ENCODE assay signal across 9 cellular contexts in the genomic region with DNA sequence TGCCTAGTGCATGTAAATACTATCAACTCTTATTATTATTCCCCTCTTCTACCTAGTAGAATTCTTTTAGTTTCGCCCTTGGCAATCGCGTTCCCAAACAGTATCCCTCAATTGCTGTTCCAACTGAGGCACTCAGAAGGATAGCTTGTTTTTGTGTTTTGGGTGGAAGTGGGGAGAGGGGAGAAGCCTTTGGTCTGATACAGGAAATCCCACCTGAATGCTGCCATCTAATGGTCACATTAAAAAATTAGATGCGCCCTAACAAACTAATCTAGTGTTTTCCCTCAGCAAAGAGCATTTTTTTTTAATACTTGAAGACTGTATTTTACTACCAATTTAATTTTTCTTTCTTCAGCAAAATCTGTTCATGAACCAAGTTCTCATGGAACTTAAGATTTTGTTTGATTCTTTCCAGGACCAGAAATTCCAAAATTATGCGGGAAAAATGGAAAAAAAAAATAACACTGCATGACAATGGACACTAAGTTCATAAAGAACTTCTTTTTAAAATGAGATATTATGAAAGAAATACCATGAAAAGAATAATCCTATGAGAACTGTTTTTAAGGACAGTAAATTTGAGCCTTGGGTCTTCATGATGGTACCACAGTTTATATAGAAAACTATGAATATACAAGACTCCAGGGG. TPM values are rescaled to one million over a fixed set of nuclear protein-coding genes. Genes with fewer than 3 reads are reported as not detected.
DNase-seq lines count a peak whose midpoint lies in the region; ATAC-seq and TF ChIP-seq lines count a peak whose summit lies in the region.
"Had no signal": no experiment of that assay in that cellular context is flagged by ENCODE, and none has a peak within 500 bp of the region (broad histone marks: within the 10 kb centered on the region; RNA-seq: fewer than 3 reads in every experiment).

No MANE protein-coding gene starts in this region.

- 0 out of 2 replicates have a peak overlapping the region, but pooled peaks have one; percentile 48 for H3K27ac Mint-ChIP-seq in WTC11
- H3K27ac Mint-ChIP-seq: naive thymus-derived CD4-positive, alpha-beta T cell had no signal

- CTCF ChIA-PET in WTC11 (lab: Charles Lee): interaction anchor here (0.8 to 1.9 kb wide), 18 partner anchors 9 to 227 kb away, joined by 3 to 7 read pairs (median 4); no protein-coding TSS in a partner anchor

- H3K36me3 Mint-ChIP-seq in WTC11: peaks cover 29% of the 10 kb centered on the region
- H3K36me3 Mint-ChIP-seq: naive thymus-derived CD4-positive, alpha-beta T cell had no signal

- no peaks in the 10 kb centered on the region for H3K27me3 Mint-ChIP-seq in WTC11 (ENCODE audit: low read depth)

- H3K4me1 Mint-ChIP-seq in WTC11: peaks cover 12% of the 10 kb centered on the region

- POLR2A ChIA-PET in WTC11 (lab: Charles Lee): interaction anchor here (1.1 kb wide), 1 partner anchor 10 kb away, joined by 4 read pairs; no protein-coding TSS in a partner anchor

- TF ChIP-seq CTCF in WTC11 (IDR thresholded peaks at IDR 0.05) (peak; percentile 26; the same call in 1 of the 2 replicates), kidney epithelial cell (IDR thresholded peaks at IDR 0.05; ENCODE audit: insufficient read depth, low read length, poor library complexity, severe bottlenecking) (peak; percentile 50)

- H3K4me3 ChIP-seq in kidney epithelial cell (ENCODE audit: low read depth, low read length): no peak overlapping the region

- ATAC-seq in WTC11 (peak; percentile 64), HG02884 (IDR thresholded peaks at IDR 0.05; ENCODE audit: unreplicated experiment) (no peak), HG02970 (IDR thresholded peaks at IDR 0.05; ENCODE audit: low FRiP score, unreplicated experiment) (no peak)
- ATAC-seq: naive thymus-derived CD4-positive, alpha-beta T cell had no signal

- no peaks in the 10 kb centered on the region for H3K9me3 Mint-ChIP-seq in WTC11
- H3K9me3 Mint-ChIP-seq: naive thymus-derived CD4-positive, alpha-beta T cell had no signal

- no peaks in the 10 kb centered on the region for H3K36me3 ChIP-seq in kidney epithelial cell (ENCODE audit: control insufficient read depth, insufficient read depth, low read length)

- DNase-seq in ELR (ENCODE audit: low read depth) (peak; percentile 53), LHCN-M2 (ENCODE audit: low read depth) (peak; percentile 29), WTC11 (ENCODE audit: low spot score) (no peak), kidney epithelial cell (ENCODE audit: low read depth) (no peak), T-helper 9 cell (no peak), NCI-H1436 treated with DMSO at 0.1 percent for 48 hours (lab: John Stamatoyannopoulos, UW) (no peak)

- H3K27me3 ChIP-seq in kidney epithelial cell (ENCODE audit: control insufficient read depth, insufficient read depth, low read length): no peaks in the 10 kb centered on the region

- no peak overlapping the region for H3K4me3 Mint-ChIP-seq in WTC11
- H3K4me3 Mint-ChIP-seq: naive thymus-derived CD4-positive, alpha-beta T cell had no signal

TF ChIP-seq in WTC11, 78 proteins besides CTCF, POLR2A, EP300 and RAD21 (continues in another document):
- TF ChIP-seq, protein P1, sequence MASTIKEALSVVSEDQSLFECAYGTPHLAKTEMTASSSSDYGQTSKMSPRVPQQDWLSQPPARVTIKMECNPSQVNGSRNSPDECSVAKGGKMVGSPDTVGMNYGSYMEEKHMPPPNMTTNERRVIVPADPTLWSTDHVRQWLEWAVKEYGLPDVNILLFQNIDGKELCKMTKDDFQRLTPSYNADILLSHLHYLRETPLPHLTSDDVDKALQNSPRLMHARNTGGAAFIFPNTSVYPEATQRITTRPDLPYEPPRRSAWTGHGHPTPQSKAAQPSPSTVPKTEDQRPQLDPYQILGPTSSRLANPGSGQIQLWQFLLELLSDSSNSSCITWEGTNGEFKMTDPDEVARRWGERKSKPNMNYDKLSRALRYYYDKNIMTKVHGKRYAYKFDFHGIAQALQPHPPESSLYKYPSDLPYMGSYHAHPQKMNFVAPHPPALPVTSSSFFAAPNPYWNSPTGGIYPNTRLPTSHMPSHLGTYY (CRISPR knock-in tag; IDR thresholded peaks at IDR 0.05): no peak
- TF ChIP-seq FOXK1 (CRISPR knock-in tag; IDR thresholded peaks at IDR 0.05): no peak
- TF ChIP-seq, protein P2, sequence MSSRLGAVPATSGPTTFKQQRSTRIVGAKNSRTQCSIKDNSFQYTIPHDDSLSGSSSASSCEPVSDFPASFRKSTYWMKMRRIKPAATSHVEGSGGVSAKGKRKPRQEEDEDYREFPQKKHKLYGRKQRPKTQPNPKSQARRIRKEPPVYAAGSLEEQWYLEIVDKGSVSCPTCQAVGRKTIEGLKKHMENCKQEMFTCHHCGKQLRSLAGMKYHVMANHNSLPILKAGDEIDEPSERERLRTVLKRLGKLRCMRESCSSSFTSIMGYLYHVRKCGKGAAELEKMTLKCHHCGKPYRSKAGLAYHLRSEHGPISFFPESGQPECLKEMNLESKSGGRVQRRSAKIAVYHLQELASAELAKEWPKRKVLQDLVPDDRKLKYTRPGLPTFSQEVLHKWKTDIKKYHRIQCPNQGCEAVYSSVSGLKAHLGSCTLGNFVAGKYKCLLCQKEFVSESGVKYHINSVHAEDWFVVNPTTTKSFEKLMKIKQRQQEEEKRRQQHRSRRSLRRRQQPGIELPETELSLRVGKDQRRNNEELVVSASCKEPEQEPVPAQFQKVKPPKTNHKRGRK (CRISPR knock-in tag; IDR thresholded peaks at IDR 0.05; ENCODE audit: borderline replicate concordance): no peak
- TF ChIP-seq, protein P3, sequence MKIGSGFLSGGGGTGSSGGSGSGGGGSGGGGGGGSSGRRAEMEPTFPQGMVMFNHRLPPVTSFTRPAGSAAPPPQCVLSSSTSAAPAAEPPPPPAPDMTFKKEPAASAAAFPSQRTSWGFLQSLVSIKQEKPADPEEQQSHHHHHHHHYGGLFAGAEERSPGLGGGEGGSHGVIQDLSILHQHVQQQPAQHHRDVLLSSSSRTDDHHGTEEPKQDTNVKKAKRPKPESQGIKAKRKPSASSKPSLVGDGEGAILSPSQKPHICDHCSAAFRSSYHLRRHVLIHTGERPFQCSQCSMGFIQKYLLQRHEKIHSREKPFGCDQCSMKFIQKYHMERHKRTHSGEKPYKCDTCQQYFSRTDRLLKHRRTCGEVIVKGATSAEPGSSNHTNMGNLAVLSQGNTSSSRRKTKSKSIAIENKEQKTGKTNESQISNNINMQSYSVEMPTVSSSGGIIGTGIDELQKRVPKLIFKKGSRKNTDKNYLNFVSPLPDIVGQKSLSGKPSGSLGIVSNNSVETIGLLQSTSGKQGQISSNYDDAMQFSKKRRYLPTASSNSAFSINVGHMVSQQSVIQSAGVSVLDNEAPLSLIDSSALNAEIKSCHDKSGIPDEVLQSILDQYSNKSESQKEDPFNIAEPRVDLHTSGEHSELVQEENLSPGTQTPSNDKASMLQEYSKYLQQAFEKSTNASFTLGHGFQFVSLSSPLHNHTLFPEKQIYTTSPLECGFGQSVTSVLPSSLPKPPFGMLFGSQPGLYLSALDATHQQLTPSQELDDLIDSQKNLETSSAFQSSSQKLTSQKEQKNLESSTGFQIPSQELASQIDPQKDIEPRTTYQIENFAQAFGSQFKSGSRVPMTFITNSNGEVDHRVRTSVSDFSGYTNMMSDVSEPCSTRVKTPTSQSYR (CRISPR knock-in tag; IDR thresholded peaks at IDR 0.05): no peak
- TF ChIP-seq NFYB (CRISPR knock-in tag; conservative IDR thresholded peaks at IDR 0.05; ENCODE audit: low read depth): no peak
- TF ChIP-seq, protein P4, sequence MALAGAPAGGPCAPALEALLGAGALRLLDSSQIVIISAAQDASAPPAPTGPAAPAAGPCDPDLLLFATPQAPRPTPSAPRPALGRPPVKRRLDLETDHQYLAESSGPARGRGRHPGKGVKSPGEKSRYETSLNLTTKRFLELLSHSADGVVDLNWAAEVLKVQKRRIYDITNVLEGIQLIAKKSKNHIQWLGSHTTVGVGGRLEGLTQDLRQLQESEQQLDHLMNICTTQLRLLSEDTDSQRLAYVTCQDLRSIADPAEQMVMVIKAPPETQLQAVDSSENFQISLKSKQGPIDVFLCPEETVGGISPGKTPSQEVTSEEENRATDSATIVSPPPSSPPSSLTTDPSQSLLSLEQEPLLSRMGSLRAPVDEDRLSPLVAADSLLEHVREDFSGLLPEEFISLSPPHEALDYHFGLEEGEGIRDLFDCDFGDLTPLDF (CRISPR knock-in tag; IDR thresholded peaks at IDR 0.05): no peak
- TF ChIP-seq SMAD3 (CRISPR knock-in tag; IDR thresholded peaks at IDR 0.05; ENCODE audit: borderline replicate concordance): no peak
- TF ChIP-seq, protein P5, sequence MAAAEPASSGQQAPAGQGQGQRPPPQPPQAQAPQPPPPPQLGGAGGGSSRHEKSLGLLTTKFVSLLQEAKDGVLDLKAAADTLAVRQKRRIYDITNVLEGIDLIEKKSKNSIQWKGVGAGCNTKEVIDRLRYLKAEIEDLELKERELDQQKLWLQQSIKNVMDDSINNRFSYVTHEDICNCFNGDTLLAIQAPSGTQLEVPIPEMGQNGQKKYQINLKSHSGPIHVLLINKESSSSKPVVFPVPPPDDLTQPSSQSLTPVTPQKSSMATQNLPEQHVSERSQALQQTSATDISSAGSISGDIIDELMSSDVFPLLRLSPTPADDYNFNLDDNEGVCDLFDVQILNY (CRISPR knock-in tag; IDR thresholded peaks at IDR 0.05): no peak
- no peak for TF ChIP-seq TEAD4 (CRISPR knock-in tag; IDR thresholded peaks at IDR 0.05)
- TF ChIP-seq ZNF138 (CRISPR knock-in tag; conservative IDR thresholded peaks at IDR 0.05): no peak
- no peak for TF ChIP-seq ZBTB21 (CRISPR knock-in tag; IDR thresholded peaks at IDR 0.05; ENCODE audit: borderline replicate concordance)
- no peak for TF ChIP-seq TCF7 (CRISPR knock-in tag; IDR thresholded peaks at IDR 0.05; ENCODE audit: low read depth)
- TF ChIP-seq, protein P6, sequence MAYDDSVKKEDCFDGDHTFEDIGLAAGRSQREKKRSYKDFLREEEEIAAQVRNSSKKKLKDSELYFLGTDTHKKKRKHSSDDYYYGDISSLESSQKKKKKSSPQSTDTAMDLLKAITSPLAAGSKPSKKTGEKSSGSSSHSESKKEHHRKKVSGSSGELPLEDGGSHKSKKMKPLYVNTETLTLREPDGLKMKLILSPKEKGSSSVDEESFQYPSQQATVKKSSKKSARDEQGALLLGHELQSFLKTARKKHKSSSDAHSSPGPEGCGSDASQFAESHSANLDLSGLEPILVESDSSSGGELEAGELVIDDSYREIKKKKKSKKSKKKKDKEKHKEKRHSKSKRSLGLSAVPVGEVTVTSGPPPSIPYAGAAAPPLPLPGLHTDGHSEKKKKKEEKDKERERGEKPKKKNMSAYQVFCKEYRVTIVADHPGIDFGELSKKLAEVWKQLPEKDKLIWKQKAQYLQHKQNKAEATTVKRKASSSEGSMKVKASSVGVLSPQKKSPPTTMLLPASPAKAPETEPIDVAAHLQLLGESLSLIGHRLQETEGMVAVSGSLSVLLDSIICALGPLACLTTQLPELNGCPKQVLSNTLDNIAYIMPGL (CRISPR knock-in tag; IDR thresholded peaks at IDR 0.05): no peak
- no peak for TF ChIP-seq NFATC4 (CRISPR knock-in tag; IDR thresholded peaks at IDR 0.05)
- TF ChIP-seq MYBL2 (CRISPR knock-in tag; IDR thresholded peaks at IDR 0.05): no peak

RNA-seq across cellular contexts. Expression of a gene that starts 22.2 kb away (rescaled TPM):
- total RNA-seq in LHCN-M2 (2014; rRNA removed) (2.1 and 2.8 TPM in 2 replicates), WTC11 (2021) (136 to 153 TPM (median 145 TPM) in 3 replicates), kidney epithelial cell (10.3 and 17.3 TPM in 2 replicates)
- polyA plus RNA-seq in LHCN-M2 (2012): 0.40 TPM
- polyA plus RNA-seq: naive thymus-derived CD4-positive, alpha-beta T cell had no signal

Comparison
In these comparisons a context has a peak if more than half of its experiments do, and no peak if none do; other contexts are left out.
1. DNase-seq: peak in ELR (single experiment) and LHCN-M2 (single experiment); none in WTC11 (single experiment), kidney epithelial cell (single experiment), T-helper 9 cell (single experiment) and NCI-H1436 treated with DMSO at 0.1 percent for 48 hours (single experiment).